1 cellular context compared by ENCODE assay signal in the genomic region with DNA sequence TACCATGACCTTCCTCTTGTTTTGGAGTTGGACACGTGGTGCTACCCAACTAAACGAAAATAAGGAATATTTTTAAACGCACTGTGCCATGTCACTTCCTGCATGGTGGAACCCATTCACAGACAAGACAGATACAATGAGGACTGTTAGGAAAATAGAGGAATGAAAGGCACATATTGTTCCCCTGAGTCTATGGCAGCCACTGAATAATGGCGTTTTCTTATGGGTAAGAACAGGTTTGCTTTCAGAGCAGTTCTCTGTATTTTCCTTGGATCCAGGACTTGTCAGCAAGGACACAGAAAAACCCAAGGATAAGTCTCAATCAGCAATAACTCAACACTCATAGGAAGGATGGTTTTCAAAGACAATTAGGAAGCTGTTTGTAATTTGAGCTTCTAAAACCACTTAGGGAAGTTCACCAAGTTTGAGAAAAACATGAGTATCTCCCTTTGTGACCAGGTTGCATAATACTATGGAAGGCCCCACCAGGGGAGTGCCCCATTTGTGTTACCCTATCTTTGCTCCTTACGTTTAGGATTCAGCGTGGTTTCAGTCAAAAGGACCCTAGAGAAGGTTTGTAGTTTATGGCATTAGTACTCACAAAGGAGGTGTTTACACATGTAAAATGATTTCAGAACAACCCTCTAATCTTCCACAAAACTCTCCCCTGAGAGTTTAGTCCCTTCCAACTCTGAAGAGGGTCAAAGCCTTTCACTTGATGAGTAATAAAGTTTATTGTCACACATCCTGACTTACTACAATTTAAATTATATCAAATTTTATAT.
TF ChIP-seq lines count a peak whose summit lies in the region.

No MANE protein-coding gene starts in this region.

TF ChIP-seq in HEK293, 187 proteins besides CTCF, POLR2A, EP300 and RAD21 (continued from another document):
- TF ChIP-seq ZNF48 (tag by site-specific recombination; IDR thresholded peaks at IDR 0.05) (no peak), GFI1B (tag by site-specific recombination; IDR thresholded peaks at IDR 0.05) (no peak), SCRT1 (tag by site-specific recombination; IDR thresholded peaks at IDR 0.05; ENCODE audit: borderline replicate concordance) (no peak), ZBTB7A (tag by site-specific recombination; IDR thresholded peaks at IDR 0.05; ENCODE audit: low read depth) (no peak), SP7 (tag by site-specific recombination; IDR thresholded peaks at IDR 0.05) (peak; percentile 39), ZNF664 (tag by site-specific recombination; IDR thresholded peaks at IDR 0.05) (no peak), ZNF239 (tag by site-specific recombination; IDR thresholded peaks at IDR 0.05) (no peak), GLIS1 (tag by site-specific recombination; IDR thresholded peaks at IDR 0.05) (no peak), HOXD13 (CRISPR knock-in tag; IDR thresholded peaks at IDR 0.05; ENCODE audit: borderline replicate concordance) (no peak), OSR2 (tag by site-specific recombination; IDR thresholded peaks at IDR 0.05) (no peak), ZXDB (tag by site-specific recombination; IDR thresholded peaks at IDR 0.05) (no peak), PRDM1 (tag by site-specific recombination; IDR thresholded peaks at IDR 0.05) (no peak), ZNF214 (tag by site-specific recombination; IDR thresholded peaks at IDR 0.05; ENCODE audit: borderline replicate concordance) (no peak), ZNF548 (tag by site-specific recombination; IDR thresholded peaks at IDR 0.05) (no peak)
- TF ChIP-seq, protein P1, sequence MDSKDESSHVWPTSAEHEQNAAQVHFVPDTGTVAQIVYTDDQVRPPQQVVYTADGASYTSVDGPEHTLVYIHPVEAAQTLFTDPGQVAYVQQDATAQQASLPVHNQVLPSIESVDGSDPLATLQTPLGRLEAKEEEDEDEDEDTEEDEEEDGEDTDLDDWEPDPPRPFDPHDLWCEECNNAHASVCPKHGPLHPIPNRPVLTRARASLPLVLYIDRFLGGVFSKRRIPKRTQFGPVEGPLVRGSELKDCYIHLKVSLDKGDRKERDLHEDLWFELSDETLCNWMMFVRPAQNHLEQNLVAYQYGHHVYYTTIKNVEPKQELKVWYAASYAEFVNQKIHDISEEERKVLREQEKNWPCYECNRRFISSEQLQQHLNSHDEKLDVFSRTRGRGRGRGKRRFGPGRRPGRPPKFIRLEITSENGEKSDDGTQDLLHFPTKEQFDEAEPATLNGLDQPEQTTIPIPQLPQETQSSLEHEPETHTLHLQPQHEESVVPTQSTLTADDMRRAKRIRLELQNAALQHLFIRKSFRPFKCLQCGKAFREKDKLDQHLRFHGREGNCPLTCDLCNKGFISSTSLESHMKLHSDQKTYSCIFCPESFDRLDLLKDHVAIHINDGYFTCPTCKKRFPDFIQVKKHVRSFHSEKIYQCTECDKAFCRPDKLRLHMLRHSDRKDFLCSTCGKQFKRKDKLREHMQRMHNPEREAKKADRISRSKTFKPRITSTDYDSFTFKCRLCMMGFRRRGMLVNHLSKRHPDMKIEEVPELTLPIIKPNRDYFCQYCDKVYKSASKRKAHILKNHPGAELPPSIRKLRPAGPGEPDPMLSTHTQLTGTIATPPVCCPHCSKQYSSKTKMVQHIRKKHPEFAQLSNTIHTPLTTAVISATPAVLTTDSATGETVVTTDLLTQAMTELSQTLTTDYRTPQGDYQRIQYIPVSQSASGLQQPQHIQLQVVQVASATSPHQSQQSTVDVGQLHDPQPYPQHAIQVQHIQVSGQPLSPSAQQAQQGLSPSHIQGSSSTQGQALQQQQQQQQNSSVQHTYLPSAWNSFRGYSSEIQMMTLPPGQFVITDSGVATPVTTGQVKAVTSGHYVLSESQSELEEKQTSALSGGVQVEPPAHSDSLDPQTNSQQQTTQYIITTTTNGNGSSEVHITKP (tag by site-specific recombination; IDR thresholded peaks at IDR 0.05): peak; percentile 96
- TF ChIP-seq, protein P2, sequence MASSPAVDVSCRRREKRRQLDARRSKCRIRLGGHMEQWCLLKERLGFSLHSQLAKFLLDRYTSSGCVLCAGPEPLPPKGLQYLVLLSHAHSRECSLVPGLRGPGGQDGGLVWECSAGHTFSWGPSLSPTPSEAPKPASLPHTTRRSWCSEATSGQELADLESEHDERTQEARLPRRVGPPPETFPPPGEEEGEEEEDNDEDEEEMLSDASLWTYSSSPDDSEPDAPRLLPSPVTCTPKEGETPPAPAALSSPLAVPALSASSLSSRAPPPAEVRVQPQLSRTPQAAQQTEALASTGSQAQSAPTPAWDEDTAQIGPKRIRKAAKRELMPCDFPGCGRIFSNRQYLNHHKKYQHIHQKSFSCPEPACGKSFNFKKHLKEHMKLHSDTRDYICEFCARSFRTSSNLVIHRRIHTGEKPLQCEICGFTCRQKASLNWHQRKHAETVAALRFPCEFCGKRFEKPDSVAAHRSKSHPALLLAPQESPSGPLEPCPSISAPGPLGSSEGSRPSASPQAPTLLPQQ (tag by site-specific recombination; IDR thresholded peaks at IDR 0.05): 0 out of 2 replicates have a peak, but pooled peaks have one; percentile 16
- TF ChIP-seq, protein P3, sequence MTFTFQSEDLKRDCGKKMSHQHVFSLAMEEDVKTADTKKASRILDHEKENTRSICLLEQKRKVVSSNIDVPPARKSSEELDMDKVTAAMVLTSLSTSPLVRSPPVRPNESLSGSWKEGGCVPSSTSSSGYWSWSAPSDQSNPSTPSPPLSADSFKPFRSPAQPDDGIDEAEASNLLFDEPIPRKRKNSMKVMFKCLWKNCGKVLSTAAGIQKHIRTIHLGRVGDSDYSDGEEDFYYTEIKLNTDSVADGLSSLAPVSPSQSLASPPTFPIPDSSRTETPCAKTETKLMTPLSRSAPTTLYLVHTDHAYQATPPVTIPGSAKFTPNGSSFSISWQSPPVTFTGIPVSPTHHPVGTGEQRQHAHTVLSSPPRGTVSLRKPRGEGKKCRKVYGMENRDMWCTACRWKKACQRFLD (tag by site-specific recombination; IDR thresholded peaks at IDR 0.05): no peak
- TF ChIP-seq, protein P4, sequence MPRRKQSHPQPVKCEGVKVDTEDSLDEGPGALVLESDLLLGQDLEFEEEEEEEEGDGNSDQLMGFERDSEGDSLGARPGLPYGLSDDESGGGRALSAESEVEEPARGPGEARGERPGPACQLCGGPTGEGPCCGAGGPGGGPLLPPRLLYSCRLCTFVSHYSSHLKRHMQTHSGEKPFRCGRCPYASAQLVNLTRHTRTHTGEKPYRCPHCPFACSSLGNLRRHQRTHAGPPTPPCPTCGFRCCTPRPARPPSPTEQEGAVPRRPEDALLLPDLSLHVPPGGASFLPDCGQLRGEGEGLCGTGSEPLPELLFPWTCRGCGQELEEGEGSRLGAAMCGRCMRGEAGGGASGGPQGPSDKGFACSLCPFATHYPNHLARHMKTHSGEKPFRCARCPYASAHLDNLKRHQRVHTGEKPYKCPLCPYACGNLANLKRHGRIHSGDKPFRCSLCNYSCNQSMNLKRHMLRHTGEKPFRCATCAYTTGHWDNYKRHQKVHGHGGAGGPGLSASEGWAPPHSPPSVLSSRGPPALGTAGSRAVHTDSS (tag by site-specific recombination; IDR thresholded peaks at IDR 0.05): no peak
